In genomic region chr12:92098594-92099370, GRCh38 we compare ENCODE assay signal across 17 cellular contexts.
"Had no signal": no experiment of that assay in that cellular context is flagged by ENCODE, and none has a peak within 500 bp of the region (broad histone marks: within the 10 kb centered on the region; RNA-seq: fewer than 3 reads in every experiment).

No MANE protein-coding gene starts in this region.

- H3K9me3 Mint-ChIP-seq: immature natural killer cell had no signal

- ATAC-seq: natural killer cell treated with Interleukin-12 subunit alpha and Interleukin-12 subunit beta and Interleukin-15 and Interleukin-18, amount 100 ng/mL, for 72 hours; psoas muscle; sciatic nerve had no signal

- H3K4me3 Mint-ChIP-seq: activated CD4-positive, alpha-beta T cell treated with anti-CD3 and anti-CD28 coated beads, Interleukin-2, amount 10 ng/mL, durations not matched to agents 24 days and 14 days; activated T-helper 1 cell treated with anti-CD3 and anti-CD28 coated beads, Interleukin-12 subunit alpha, Interleukin-12 subunit beta, Interleukin-2, Interleukin-4 antibody, amounts not matched to agents 30 ng/mL and 10 ng/mL and 1 ng/mL, durations not matched to agents 14 hours and 24 hours and 36 hours; immature natural killer cell; natural killer cell treated with Interleukin-12 subunit alpha and Interleukin-12 subunit beta and Interleukin-15 and Interleukin-18, amount 100 ng/mL, for 72 hours; stimulated activated naive CD8-positive, alpha-beta T cell treated with anti-CD3 and anti-CD28 coated beads, Interleukin-15, Interleukin-2, amounts not matched to agents 100 ng/mL and 50 ng/mL, for 24 hours; type B pancreatic cell had no signal

- H3K27ac ChIP-seq: epithelial cell of prostate, psoas muscle, spleen had no signal

- H3K36me3 Mint-ChIP-seq: type B pancreatic cell had no signal

- H3K27ac Mint-ChIP-seq: activated CD4-positive, alpha-beta T cell treated with anti-CD3 and anti-CD28 coated beads, Interleukin-2, amount 10 ng/mL, durations not matched to agents 24 days and 14 days; activated T-helper 1 cell treated with anti-CD3 and anti-CD28 coated beads, Interleukin-12 subunit alpha, Interleukin-12 subunit beta, Interleukin-2, Interleukin-4 antibody, amounts not matched to agents 30 ng/mL and 10 ng/mL and 1 ng/mL, durations not matched to agents 14 hours and 24 hours and 36 hours; immature natural killer cell; stimulated activated naive CD8-positive, alpha-beta T cell treated with anti-CD3 and anti-CD28 coated beads, Interleukin-15, Interleukin-2, amounts not matched to agents 100 ng/mL and 50 ng/mL, for 24 hours; type B pancreatic cell had no signal

- H3K4me1 ChIP-seq: psoas muscle had no signal

- H3K9me3 ChIP-seq: psoas muscle had no signal

- H3K4me3 ChIP-seq: psoas muscle, spleen had no signal

- H3K36me3 ChIP-seq: spleen had no signal

- H3K27me3 ChIP-seq: spleen had no signal

- H3K27me3 Mint-ChIP-seq: activated CD4-positive, alpha-beta T cell treated with anti-CD3 and anti-CD28 coated beads, Interleukin-2, amount 10 ng/mL, durations not matched to agents 24 days and 14 days; natural killer cell treated with Interleukin-12 subunit alpha and Interleukin-12 subunit beta and Interleukin-15 and Interleukin-18, amount 100 ng/mL, for 72 hours; stimulated activated naive CD8-positive, alpha-beta T cell treated with anti-CD3 and anti-CD28 coated beads, Interleukin-15, Interleukin-2, amounts not matched to agents 100 ng/mL and 50 ng/mL, for 24 hours; type B pancreatic cell had no signal

- DNase-seq: activated CD4-positive, alpha-beta T cell treated with anti-CD3 and anti-CD28 coated beads, Interleukin-2, amount 10 ng/mL, durations not matched to agents 24 days and 14 days; activated CD4-positive, CD25-positive, alpha-beta regulatory T cell; activated CD8-positive, alpha-beta memory T cell treated with anti-CD3 and anti-CD28 coated beads for 24 hours; dermis blood vessel endothelial cell; foreskin melanocyte; head of caudate nucleus; immature natural killer cell; nucleus accumbens; psoas muscle; spleen; SW 1271 had no signal
